Comparison of ENCODE assay signal across 22 cellular contexts in the genomic region with DNA sequence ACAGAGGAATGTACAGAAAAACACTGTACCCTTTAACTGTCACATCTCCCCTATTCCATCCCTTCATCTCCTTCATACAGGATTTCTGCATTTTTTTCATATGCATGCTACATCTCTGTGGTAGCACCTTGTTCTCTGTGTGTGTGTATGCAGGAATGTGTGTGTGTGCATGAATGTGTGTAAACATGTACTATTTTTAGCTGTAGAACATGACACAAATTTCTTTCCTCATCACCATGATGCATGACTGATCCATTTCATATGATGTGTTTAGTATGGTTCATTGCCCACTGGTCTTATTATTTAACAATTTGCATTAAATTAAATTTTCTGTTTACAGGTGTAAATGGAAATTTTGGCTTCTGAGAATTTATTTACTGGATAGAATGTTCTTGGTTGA. TPM values are rescaled to one million over a fixed set of nuclear protein-coding genes. Genes with fewer than 3 reads are reported as not detected.
A peak's percentile ranks its signal among the peaks of the same experiment; 100 is the strongest.
DNase-seq lines count a peak whose midpoint lies in the region; ATAC-seq and TF ChIP-seq lines count a peak whose summit lies in the region.
"Had no signal": no experiment of that assay in that cellular context is flagged by ENCODE, and none has a peak within 500 bp of the region (broad histone marks: within the 10 kb centered on the region; RNA-seq: fewer than 3 reads in every experiment).

No MANE protein-coding gene starts in this region.

- no peak overlapping the region for H3K9ac ChIP-seq in adipocyte (ENCODE audit: low read length)
- H3K9ac ChIP-seq in neural cell (ENCODE audit: low read length): no peak overlapping the region

- H3K4me1 ChIP-seq in adipocyte (ENCODE audit: control insufficient read depth, insufficient read depth, low read length): no peaks in the 10 kb centered on the region
- H3K4me1 ChIP-seq: Caco-2 had no signal

- H3K36me3 Mint-ChIP-seq in natural killer cell: no peaks in the 10 kb centered on the region
- no peaks in the 10 kb centered on the region for H3K36me3 Mint-ChIP-seq in activated T-helper 2 cell treated with anti-CD3 and anti-CD28 coated beads, Interferon-gamma antibody, Interleukin-2, Interleukin-4, amounts not matched to agents 10 μg/mL and 5 μg/mL and 100 μg/mL, durations not matched to agents 14 hours and 24 hours and 36 hours (ENCODE audit: low read depth)
- H3K36me3 Mint-ChIP-seq: CD4-positive, alpha-beta memory T cell had no signal

- no peaks in the 10 kb centered on the region for H3K9me2 ChIP-seq in neural cell (ENCODE audit: insufficient read depth, low read length)

- H3K9me3 ChIP-seq in adipocyte (ENCODE audit: control insufficient read depth, low read length): no peaks in the 10 kb centered on the region
- no peaks in the 10 kb centered on the region for H3K9me3 ChIP-seq in neural cell (ENCODE audit: low read length)
- no peaks in the 10 kb centered on the region for H3K9me3 ChIP-seq in MG63
- H3K9me3 ChIP-seq: Caco-2 had no signal

- H4K20me1 ChIP-seq in neural cell (ENCODE audit: insufficient read depth): no peaks in the 10 kb centered on the region

- no peaks in the 10 kb centered on the region for H3F3A ChIP-seq in neural cell (ENCODE audit: insufficient read depth, low read length, poor library complexity, severe bottlenecking)

- ATAC-seq in natural killer cell: no peak
- ATAC-seq: GM23338, HCT116 had no signal

- H3K27me3 Mint-ChIP-seq in natural killer cell (ENCODE audit: low read depth in 2 of 2): no peaks in the 10 kb centered on the region
- H3K27me3 Mint-ChIP-seq in activated T-helper 2 cell treated with anti-CD3 and anti-CD28 coated beads, Interferon-gamma antibody, Interleukin-2, Interleukin-4, amounts not matched to agents 10 μg/mL and 5 μg/mL and 100 μg/mL, durations not matched to agents 14 hours and 24 hours and 36 hours (ENCODE audit: low read depth): peaks cover 37% of the 10 kb centered on the region

- no peak for TF ChIP-seq RAD21 in neural cell (conservative IDR thresholded peaks at IDR 0.05)

- no peaks in the 10 kb centered on the region for H3K36me3 ChIP-seq in adipocyte (ENCODE audit: control insufficient read depth, insufficient read depth, low read length, severe bottlenecking)
- H3K36me3 ChIP-seq in neural cell (ENCODE audit: insufficient read depth, low read length): no peaks in the 10 kb centered on the region
- no peaks in the 10 kb centered on the region for H3K36me3 ChIP-seq in MG63

- no peak overlapping the region for H3K27ac ChIP-seq in neural cell (ENCODE audit: low read length)
- H3K27ac ChIP-seq: PC-9 had no signal

- H3K4me3 ChIP-seq in adipocyte (ENCODE audit: low read length) (no peak overlapping the region), neural cell (ENCODE audit: low read length) (no peak overlapping the region), MG63 (no peak overlapping the region)
- H3K4me3 ChIP-seq: GM23338, PC-9 had no signal

- H3K4me3 Mint-ChIP-seq in natural killer cell: no peak overlapping the region
- no peak overlapping the region for H3K4me3 Mint-ChIP-seq in activated T-helper 2 cell treated with anti-CD3 and anti-CD28 coated beads, Interferon-gamma antibody, Interleukin-2, Interleukin-4, amounts not matched to agents 10 μg/mL and 5 μg/mL and 100 μg/mL, durations not matched to agents 14 hours and 24 hours and 36 hours (ENCODE audit: low read depth)
- H3K4me3 Mint-ChIP-seq: CD4-positive, alpha-beta memory T cell; GM23338; IgD-negative memory B cell had no signal

- peak; percentile 43 for DNase-seq in EH (ENCODE audit: low read depth)
- peak; percentile 27 for DNase-seq in adipocyte (ENCODE audit: low read depth)
- peak; percentile 63 for DNase-seq in fibroblast of gingiva (ENCODE audit: low read depth)
- DNase-seq in MG63: no peak
- DNase-seq in natural killer cell: no peak
- no peak for DNase-seq in activated T-helper 2 cell treated with anti-CD3 and anti-CD28 coated beads, Interferon-gamma antibody, Interleukin-2, Interleukin-4, amounts not matched to agents 10 μg/mL and 5 μg/mL and 100 μg/mL, durations not matched to agents 14 hours and 24 hours and 36 hours (ENCODE audit: low spot score)
- no peak for DNase-seq in cerebellar nuclear complex (lab: John Stamatoyannopoulos, UW)
- DNase-seq: Caco-2; CD4-positive, alpha-beta memory T cell; DND-41; Kasumi-1; NCI-H1417; NCI-H187; NCI-H446; PC-9; RPMI8226; SHP77 had no signal

- no peak overlapping the region for H2AFZ ChIP-seq in neural cell (ENCODE audit: low read depth, low read length)
- H2AFZ ChIP-seq: GM23338, PC-9 had no signal

- H3K9me3 Mint-ChIP-seq in natural killer cell: no peaks in the 10 kb centered on the region
- no peaks in the 10 kb centered on the region for H3K9me3 Mint-ChIP-seq in activated T-helper 2 cell treated with anti-CD3 and anti-CD28 coated beads, Interferon-gamma antibody, Interleukin-2, Interleukin-4, amounts not matched to agents 10 μg/mL and 5 μg/mL and 100 μg/mL, durations not matched to agents 14 hours and 24 hours and 36 hours
- H3K9me3 Mint-ChIP-seq: CD4-positive, alpha-beta memory T cell had no signal

- no peak overlapping the region for H3K4me2 ChIP-seq in neural cell (ENCODE audit: low read length)
- H3K4me2 ChIP-seq: GM23338, PC-9 had no signal

- H3K79me2 ChIP-seq in neural cell (replicated peaks; ENCODE audit: insufficient read depth, low read length): no peaks in the 10 kb centered on the region

- TF ChIP-seq EP300 in neural cell (conservative IDR thresholded peaks at IDR 0.05; ENCODE audit: poor library complexity, severe bottlenecking): no peak

- no peaks in the 10 kb centered on the region for H3K4me1 Mint-ChIP-seq in natural killer cell
- H3K4me1 Mint-ChIP-seq in activated T-helper 2 cell treated with anti-CD3 and anti-CD28 coated beads, Interferon-gamma antibody, Interleukin-2, Interleukin-4, amounts not matched to agents 10 μg/mL and 5 μg/mL and 100 μg/mL, durations not matched to agents 14 hours and 24 hours and 36 hours (ENCODE audit: low read depth): no peaks in the 10 kb centered on the region
- H3K4me1 Mint-ChIP-seq: CD4-positive, alpha-beta memory T cell; IgD-negative memory B cell had no signal

- no peak overlapping the region for H3K27ac Mint-ChIP-seq in natural killer cell
- H3K27ac Mint-ChIP-seq in activated T-helper 2 cell treated with anti-CD3 and anti-CD28 coated beads, Interferon-gamma antibody, Interleukin-2, Interleukin-4, amounts not matched to agents 10 μg/mL and 5 μg/mL and 100 μg/mL, durations not matched to agents 14 hours and 24 hours and 36 hours: no peak overlapping the region
- H3K27ac Mint-ChIP-seq: CD4-positive, alpha-beta memory T cell; GM23338; IgD-negative memory B cell had no signal

- intact Hi-C loops in natural killer cell (cut with micrococcal nuclease): no loop called here
- intact Hi-C loops in activated T-helper 2 cell treated with anti-CD3 and anti-CD28 coated beads, Interferon-gamma antibody, Interleukin-2, Interleukin-4, amounts not matched to agents 10 μg/mL and 5 μg/mL and 100 μg/mL, durations not matched to agents 14 hours and 24 hours and 36 hours (cut with micrococcal nuclease): no loop called here

- no peak for TF ChIP-seq CTCF in neural cell (IDR thresholded peaks at IDR 0.05; ENCODE audit: poor library complexity, severe bottlenecking)
- no peak for TF ChIP-seq CTCF in natural killer cell (IDR thresholded peaks at IDR 0.05)

- H3K27me3 ChIP-seq in adipocyte (replicated peaks; ENCODE audit: control insufficient read depth, insufficient read depth, low read length) (no peaks in the 10 kb centered on the region), neural cell (ENCODE audit: insufficient read depth, low read depth, low read length) (no peaks in the 10 kb centered on the region), MG63 (no peaks in the 10 kb centered on the region)

TF ChIP-seq in neural cell, 6 proteins besides CTCF, POLR2A, EP300 and RAD21:
- TF ChIP-seq, protein P1, sequence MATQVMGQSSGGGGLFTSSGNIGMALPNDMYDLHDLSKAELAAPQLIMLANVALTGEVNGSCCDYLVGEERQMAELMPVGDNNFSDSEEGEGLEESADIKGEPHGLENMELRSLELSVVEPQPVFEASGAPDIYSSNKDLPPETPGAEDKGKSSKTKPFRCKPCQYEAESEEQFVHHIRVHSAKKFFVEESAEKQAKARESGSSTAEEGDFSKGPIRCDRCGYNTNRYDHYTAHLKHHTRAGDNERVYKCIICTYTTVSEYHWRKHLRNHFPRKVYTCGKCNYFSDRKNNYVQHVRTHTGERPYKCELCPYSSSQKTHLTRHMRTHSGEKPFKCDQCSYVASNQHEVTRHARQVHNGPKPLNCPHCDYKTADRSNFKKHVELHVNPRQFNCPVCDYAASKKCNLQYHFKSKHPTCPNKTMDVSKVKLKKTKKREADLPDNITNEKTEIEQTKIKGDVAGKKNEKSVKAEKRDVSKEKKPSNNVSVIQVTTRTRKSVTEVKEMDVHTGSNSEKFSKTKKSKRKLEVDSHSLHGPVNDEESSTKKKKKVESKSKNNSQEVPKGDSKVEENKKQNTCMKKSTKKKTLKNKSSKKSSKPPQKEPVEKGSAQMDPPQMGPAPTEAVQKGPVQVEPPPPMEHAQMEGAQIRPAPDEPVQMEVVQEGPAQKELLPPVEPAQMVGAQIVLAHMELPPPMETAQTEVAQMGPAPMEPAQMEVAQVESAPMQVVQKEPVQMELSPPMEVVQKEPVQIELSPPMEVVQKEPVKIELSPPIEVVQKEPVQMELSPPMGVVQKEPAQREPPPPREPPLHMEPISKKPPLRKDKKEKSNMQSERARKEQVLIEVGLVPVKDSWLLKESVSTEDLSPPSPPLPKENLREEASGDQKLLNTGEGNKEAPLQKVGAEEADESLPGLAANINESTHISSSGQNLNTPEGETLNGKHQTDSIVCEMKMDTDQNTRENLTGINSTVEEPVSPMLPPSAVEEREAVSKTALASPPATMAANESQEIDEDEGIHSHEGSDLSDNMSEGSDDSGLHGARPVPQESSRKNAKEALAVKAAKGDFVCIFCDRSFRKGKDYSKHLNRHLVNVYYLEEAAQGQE (IDR thresholded peaks at IDR 0.05; ENCODE audit: borderline replicate concordance): no peak
- TF ChIP-seq POLR2AphosphoS5 (IDR thresholded peaks at IDR 0.05): peak; percentile 40

RNA-seq across cellular contexts. Expression of a gene that starts 21.5 kb away (rescaled TPM):
- polyA plus RNA-seq in neural cell: 1.6 and 2.2 TPM in 2 replicates
- 5.4 and 10.5 TPM in 2 replicates for polyA minus RNA-seq in neural cell
- total RNA-seq in MG63 (2014; rRNA removed; shearing (Covaris generic); ENCODE audit: low replicate concordance): 13.3 and 35.1 TPM in 2 replicates
- total RNA-seq in natural killer cell: 1,000 to 10,000 TPM in 1 of 3 donors, 100 to 1,000 TPM in 2; 718 to 1,143 (median 944) TPM
- total RNA-seq in activated T-helper 2 cell treated with anti-CD3 and anti-CD28 coated beads, Interferon-gamma antibody, Interleukin-2, Interleukin-4, amounts not matched to agents 10 μg/mL and 5 μg/mL and 100 μg/mL, durations not matched to agents 14 hours and 24 hours and 36 hours: 50.9 and 53.2 TPM in 2 replicates
- total RNA-seq: Caco-2, G401, GM23338 had no signal

Comparison
In these comparisons a context has a peak if more than half of its experiments do, and no peak if none do; other contexts are left out.
1. DNase-seq: peak in EH (single experiment), adipocyte (single experiment) and fibroblast of gingiva (single experiment); none in MG63 (single experiment), natural killer cell (single experiment), activated T-helper 2 cell treated with anti-CD3 and anti-CD28 coated beads, Interferon-gamma antibody, Interleukin-2, Interleukin-4, amounts not matched to agents 10 μg/mL and 5 μg/mL and 100 μg/mL, durations not matched to agents 14 hours and 24 hours and 36 hours (single experiment) and cerebellar nuclear complex (0 of 2).
2. RNA of a gene that starts 21.5 kb away (total RNA-seq): 718 to 1,143 TPM in natural killer cell; 50.9 to 53.2 TPM in activated T-helper 2 cell treated with anti-CD3 and anti-CD28 coated beads, Interferon-gamma antibody, Interleukin-2, Interleukin-4, amounts not matched to agents 10 μg/mL and 5 μg/mL and 100 μg/mL, durations not matched to agents 14 hours and 24 hours and 36 hours and 13.3 to 35.1 TPM in MG63; every median in the first group is over 10 times any median in the second.